ENCODE assay signal across 1 cellular context in genomic region chr10:78972947-78973900, GRCh38.
A peak's percentile ranks its signal among the peaks of the same experiment; 100 is the strongest.
TF ChIP-seq lines count a peak whose summit lies in the region.

No MANE protein-coding gene starts in this region.

TF ChIP-seq in H1, 55 proteins besides CTCF, POLR2A, EP300 and RAD21:
- TF ChIP-seq JUND (IDR thresholded peaks at IDR 0.05; ENCODE audit: low read length) (peak; percentile 93), YY1 (IDR thresholded peaks at IDR 0.05; ENCODE audit: low read depth, low read length) (0 out of 2 replicates have a peak, but pooled peaks have one; percentile 24), SP2 (IDR thresholded peaks at IDR 0.05; ENCODE audit: low read length) (no peak), KDM4A (IDR thresholded peaks at IDR 0.05; ENCODE audit: low read depth, low read length, severe bottlenecking) (peak; percentile 54), SIN3A (conservative IDR thresholded peaks at IDR 0.05 in 1 of 2, IDR thresholded peaks at IDR 0.05 in 1 of 2; ENCODE audit: low read depth in 1 of 2, low read length in 2 of 2) (0 out of 4 replicates have a peak, but pooled peaks of 1 of the 2 experiments have one; percentile 44), RNF2 (IDR thresholded peaks at IDR 0.05; ENCODE audit: borderline replicate concordance, low read depth, low read length, missing control alignments, poor library complexity, severe bottlenecking) (no peak), HDAC2 (IDR thresholded peaks at IDR 0.05; ENCODE audit: borderline replicate concordance in 1 of 2, low read depth in 2 of 2, low read length in 2 of 2) (peak; percentile 26 to 38; a peak in 2 of 4 replicates), PHF8 (conservative IDR thresholded peaks at IDR 0.05; ENCODE audit: low read depth, low read length) (no peak), GTF2F1 (IDR thresholded peaks at IDR 0.05; ENCODE audit: borderline replicate concordance, low read depth, low read length) (no peak)
